21 cellular contexts compared by ENCODE assay signal in genomic region chr11:836274-836673, GRCh38. TPM values are rescaled to one million over a fixed set of nuclear protein-coding genes. Genes with fewer than 3 reads are reported as not detected.
DNase-seq lines count a peak whose midpoint lies in the region; ATAC-seq, FAIRE-seq and TF ChIP-seq lines count a peak whose summit lies in the region.
"Had no signal": no experiment of that assay in that cellular context is flagged by ENCODE, and none has a peak within 500 bp of the region (broad histone marks: within the 10 kb centered on the region; RNA-seq: fewer than 3 reads in every experiment).

No MANE protein-coding gene starts in this region.

- DNase-seq in A549 (ENCODE audit: low read depth in 1 of 2, low spot score in 1 of 2): no peak
- no peak for DNase-seq in coronary artery (ENCODE audit: low spot score)
- DNase-seq in NCI-H524 treated with DMSO at 0.1 percent for 48 hours (lab: John Stamatoyannopoulos, UW): no peak
- no peak for DNase-seq in NCI-H1417 (lab: John Stamatoyannopoulos, UW)
- DNase-seq: activated CD4-positive, alpha-beta T cell treated with anti-CD3 and anti-CD28 coated beads for 4 hours; activated CD8-positive, alpha-beta memory T cell treated with anti-CD3 and anti-CD28 coated beads, Interleukin-2, amount 10 ng/mL, durations not matched to agents 7 days and 5 days; activated naive CD8-positive, alpha-beta T cell treated with anti-CD3 and anti-CD28 coated beads for 36 hours; colonic mucosa; lower lobe of right lung; MM.1S; NCI-H146; NCI-H2171; NCI-H526 treated with DMSO at 0.1 percent for 48 hours; nucleus accumbens; SIG-M5; stimulated activated CD4-positive, alpha-beta T cell treated with anti-CD3 and anti-CD28 coated beads, Interleukin-15, amount 100 ng/mL, for 24 hours; T-cell had no signal

- POLR2A ChIA-PET in A549 (lab: Yijun Ruan, JAX): interaction anchor here (1.6 to 3.4 kb wide), 2 partner anchors 17 to 27 kb away, joined by 6 to 16 read pairs; partner anchors contain the start of genes PNPLA2 and RPLP2

- H3K4me1 ChIP-seq in A549: peaks cover 76% of the 10 kb centered on the region

- peak overlapping the region; percentile 92 for H3K4me2 ChIP-seq in A549

- H3K27ac ChIP-seq in A549 (peak overlapping the region; percentile 47 to 99; a peak in 5 of 6 replicates), coronary artery (peak overlapping the region; percentile 68 to 92)
- H3K27ac ChIP-seq: colonic mucosa, lower lobe of right lung had no signal

- no peak for TF ChIP-seq POLR2A in A549 (IDR thresholded peaks at IDR 0.05; ENCODE audit: low read length)

- H3K9me3 ChIP-seq in A549: no peaks in the 10 kb centered on the region
- H3K9me3 ChIP-seq: colonic mucosa, lower lobe of right lung, thoracic aorta had no signal

- FAIRE-seq in A549 (lab: Jason Lieb, UNC): no peak
- FAIRE-seq: endometrium, G401.6, islet of Langerhans had no signal

- TF ChIP-seq RAD21 in A549 (conservative IDR thresholded peaks at IDR 0.05 in 1 of 2, IDR thresholded peaks at IDR 0.05 in 1 of 2): no peak

- ATAC-seq in A549: no peak
- ATAC-seq: activated CD8-positive, alpha-beta memory T cell treated with anti-CD3 and anti-CD28 coated beads, Interleukin-2, amount 10 ng/mL, durations not matched to agents 7 days and 5 days; lower lobe of right lung; T-cell had no signal

- 82% methylated on average over 9 of the region's 14 CpGs for WGBS in A549 (ENCODE audit: missing lambda C conversion rate)

- no peak for TF ChIP-seq CTCF in A549 (IDR thresholded peaks at IDR 0.05)
- TF ChIP-seq CTCF in coronary artery (IDR thresholded peaks at IDR 0.05): no peak

- no peak for TF ChIP-seq EP300 in A549 (IDR thresholded peaks at IDR 0.05)

- H3K4me3 ChIP-seq in A549 (no peak overlapping the region), coronary artery (no peak overlapping the region)
- H3K4me3 ChIP-seq: colonic mucosa, lower lobe of right lung, thoracic aorta had no signal

- CTCF ChIA-PET in A549 (lab: Yijun Ruan, JAX): interaction anchor here (1.6 to 3.7 kb wide), 2 partner anchors 11 to 12 kb away, joined by 6 to 21 read pairs; no protein-coding TSS in a partner anchor

TF ChIP-seq in A549, 52 proteins besides CTCF, POLR2A, EP300 and RAD21:
- TF ChIP-seq NR3C1 (IDR thresholded peaks at IDR 0.05) (no peak), CHD4 (IDR thresholded peaks at IDR 0.05; ENCODE audit: borderline replicate concordance) (no peak), ZNF302 (CRISPR knock-in tag; IDR thresholded peaks at IDR 0.05) (no peak), RNF2 (IDR thresholded peaks at IDR 0.05; ENCODE audit: borderline replicate concordance, low read depth) (no peak), ESRRA (IDR thresholded peaks at IDR 0.05; ENCODE audit: borderline replicate concordance, low read length) (no peak), RCOR1 (IDR thresholded peaks at IDR 0.05; ENCODE audit: low read depth, low read length) (no peak), MAFK (IDR thresholded peaks at IDR 0.05; ENCODE audit: partially characterized antibody) (no peak), HES2 (IDR thresholded peaks at IDR 0.05) (no peak), SREBF2 (IDR thresholded peaks at IDR 0.05) (no peak), RARB (CRISPR knock-in tag; IDR thresholded peaks at IDR 0.05) (no peak), KDM1A (IDR thresholded peaks at IDR 0.05; ENCODE audit: low read depth) (no peak), MAZ (IDR thresholded peaks at IDR 0.05; ENCODE audit: borderline replicate concordance, low read depth, low read length) (no peak), USF2 (IDR thresholded peaks at IDR 0.05) (no peak), HMGXB4 (CRISPR knock-in tag; IDR thresholded peaks at IDR 0.05; ENCODE audit: borderline replicate concordance) (no peak), MYC (IDR thresholded peaks at IDR 0.05; ENCODE audit: borderline replicate concordance, low read length) (no peak), JUN (IDR thresholded peaks at IDR 0.05) (no peak), FOSB (CRISPR knock-in tag; IDR thresholded peaks at IDR 0.05) (no peak), CEBPB (IDR thresholded peaks at IDR 0.05) (no peak), GATA3 (IDR thresholded peaks at IDR 0.05; ENCODE audit: borderline replicate concordance) (no peak), RFX5 (IDR thresholded peaks at IDR 0.05) (no peak)
TF ChIP-seq in A549: peak in this region for 0.

RNA-seq across cellular contexts. Expression of gene CD151, which starts 3.5 kb away (rescaled TPM):
- 409 and 523 TPM in 2 replicates for polyA plus RNA-seq in A549 (2011; rRNA removed)
- 964 and 1,353 TPM in 2 replicates for polyA plus RNA-seq in A549 (2012; cell fraction: cytosol; rRNA removed)
- polyA plus RNA-seq in A549 (2012; cell fraction: nucleus; rRNA removed): 1,564 and 2,065 TPM in 2 replicates
- polyA plus RNA-seq in A549 (2017; fragmentation: RNase III; extraction: RNeasy Plus Mini Kit Qiagen cat#74134 plus additional on column Dnase treatment): 649 to 701 TPM (median 695 TPM) in 3 replicates
- 530 and 576 TPM in 2 replicates for polyA minus RNA-seq in A549 (2011; rRNA and poly(A)+ RNA removed)

RNA-seq across cellular contexts. Expression of gene POLR2L, which starts 6.1 kb away (rescaled TPM):
- polyA plus RNA-seq in A549 (2011; rRNA removed): 140 and 197 TPM in 2 replicates
- 1,407 and 1,430 TPM in 2 replicates for polyA plus RNA-seq in A549 (2012; cell fraction: cytosol; rRNA removed)
- 294 and 364 TPM in 2 replicates for polyA plus RNA-seq in A549 (2012; cell fraction: nucleus; rRNA removed)
- 773 to 868 TPM (median 807 TPM) in 3 replicates for polyA plus RNA-seq in A549 (2017; fragmentation: RNase III; extraction: RNeasy Plus Mini Kit Qiagen cat#74134 plus additional on column Dnase treatment)
- polyA minus RNA-seq in A549 (2011; rRNA and poly(A)+ RNA removed): 73.3 and 88.5 TPM in 2 replicates

RNA-seq across cellular contexts. Expression of gene TSPAN4, which starts 6.4 kb away (rescaled TPM):
- polyA plus RNA-seq in A549 (2011; rRNA removed) (83.5 and 87.8 TPM in 2 replicates), A549 (2017; fragmentation: RNase III; extraction: RNeasy Plus Mini Kit Qiagen cat#74134 plus additional on column Dnase treatment) (145 to 150 TPM (median 146 TPM) in 3 replicates)
- 286 and 346 TPM in 2 replicates for polyA plus RNA-seq in A549 (2012; cell fraction: cytosol; rRNA removed)
- 714 and 975 TPM in 2 replicates for polyA plus RNA-seq in A549 (2012; cell fraction: nucleus; rRNA removed)
- 46.9 and 63.5 TPM in 2 replicates for polyA minus RNA-seq in A549 (2011; rRNA and poly(A)+ RNA removed)

RNA-seq across cellular contexts. Expression of gene CRACR2B, which starts 8.6 kb away (rescaled TPM):
- polyA plus RNA-seq in A549 (2011; rRNA removed) (1.2 and 1.8 TPM in 2 replicates), A549 (2017; fragmentation: RNase III; extraction: RNeasy Plus Mini Kit Qiagen cat#74134 plus additional on column Dnase treatment) (3.0 to 3.3 TPM (median 3.1 TPM) in 3 replicates)
- polyA plus RNA-seq in A549 (2012; cell fraction: cytosol; rRNA removed): 2.9 and 3.3 TPM in 2 replicates
- polyA plus RNA-seq in A549 (2012; cell fraction: nucleus; rRNA removed): 8.2 and 9.3 TPM in 2 replicates
- 0.70 and 1.2 TPM in 2 replicates for polyA minus RNA-seq in A549 (2011; rRNA and poly(A)+ RNA removed)

RNA-seq across cellular contexts. Expression of gene PNPLA2, which starts 17.6 kb away (rescaled TPM):
- polyA plus RNA-seq in A549 (2011; rRNA removed): 13.2 and 16.1 TPM in 2 replicates
- 45.8 and 63.3 TPM in 2 replicates for polyA plus RNA-seq in A549 (2012; cell fraction: cytosol; rRNA removed)
- polyA plus RNA-seq in A549 (2012; cell fraction: nucleus; rRNA removed): 114 and 198 TPM in 2 replicates
- 25.1 to 29.2 TPM (median 25.4 TPM) in 3 replicates for polyA plus RNA-seq in A549 (2017; fragmentation: RNase III; extraction: RNeasy Plus Mini Kit Qiagen cat#74134 plus additional on column Dnase treatment)
- polyA minus RNA-seq in A549 (2011; rRNA and poly(A)+ RNA removed): 33.9 and 38.8 TPM in 2 replicates
